Comparison of ENCODE assay signal across 28 cellular contexts in the genomic region with DNA sequence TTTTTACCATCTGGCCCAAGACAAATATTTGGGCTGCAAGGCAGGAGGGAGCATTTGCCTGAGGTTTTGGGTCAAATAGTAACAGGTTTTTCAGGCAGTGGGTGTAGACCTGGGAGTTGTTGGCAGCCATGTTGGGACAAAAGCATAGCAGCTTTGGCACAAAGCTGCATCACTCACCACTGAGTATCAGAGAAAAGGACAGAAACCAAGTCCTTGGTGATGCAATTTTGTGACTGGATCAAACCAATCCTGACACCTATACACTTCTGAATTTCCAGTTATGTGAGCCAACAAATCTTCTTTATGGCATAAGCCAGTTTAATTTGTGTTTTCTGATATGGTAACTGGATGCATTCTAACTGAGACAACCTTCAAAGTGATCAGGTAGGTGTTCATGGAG.
DNase-seq lines count a peak whose midpoint lies in the region; ATAC-seq and TF ChIP-seq lines count a peak whose summit lies in the region.
"Had no signal": no experiment of that assay in that cellular context is flagged by ENCODE, and none has a peak within 500 bp of the region (broad histone marks: within the 10 kb centered on the region; RNA-seq: fewer than 3 reads in every experiment).

No MANE protein-coding gene starts in this region.

- H3K36me3 ChIP-seq in PC-3 (ENCODE audit: low read depth, low read length) (no peaks in the 10 kb centered on the region), osteoblast (ENCODE audit: insufficient read depth, low read length) (no peaks in the 10 kb centered on the region), uterus (no peaks in the 10 kb centered on the region)
- H3K36me3 ChIP-seq: neural progenitor cell, Peyer's patch, vagina had no signal

- TF ChIP-seq CTCF in PC-3 (conservative IDR thresholded peaks at IDR 0.05; ENCODE audit: low read depth, low read length): no peak
- TF ChIP-seq CTCF in epithelial cell of esophagus (IDR thresholded peaks at IDR 0.05; ENCODE audit: insufficient read depth, low read depth, low read length, missing control alignments): no peak
- TF ChIP-seq CTCF in osteoblast (IDR thresholded peaks at IDR 0.05; ENCODE audit: extremely low read depth, low read depth, low read length): no peak
- no peak for TF ChIP-seq CTCF in uterus (IDR thresholded peaks at IDR 0.05)

- H3F3A ChIP-seq in PC-3 (ENCODE audit: low read length, unreplicated experiment): peaks cover 16% of the 10 kb centered on the region

- H3K9me3 Mint-ChIP-seq in activated CD8-positive, alpha-beta memory T cell treated with anti-CD3 and anti-CD28 coated beads, Interleukin-2, amount 10 ng/mL, durations not matched to agents 7 days and 5 days (ENCODE audit: low read depth): no peaks in the 10 kb centered on the region
- H3K9me3 Mint-ChIP-seq: activated naive CD8-positive, alpha-beta T cell treated with anti-CD3 and anti-CD28 coated beads, Interleukin-2, amount 10 ng/mL, durations not matched to agents 7 days and 5 days; activated T-cell treated with anti-CD3 and anti-CD28 coated beads, Interleukin-2, amount 50 U/mL, for 24 hours; CD4-positive, alpha-beta T cell; H9; memory B cell; neural progenitor cell; stimulated activated naive CD8-positive, alpha-beta T cell treated with anti-CD3 and anti-CD28 coated beads, Interleukin-15, Interleukin-2, amounts not matched to agents 100 ng/mL and 50 ng/mL, for 24 hours had no signal

- H3K27ac ChIP-seq in PC-3 (ENCODE audit: low read length): peak overlapping the region; percentile 15; the same call in 1 of the 2 replicates
- H3K27ac ChIP-seq in osteoblast (ENCODE audit: low read depth, low read length): peak overlapping the region; percentile 97
- H3K27ac ChIP-seq in uterus: no peak overlapping the region
- H3K27ac ChIP-seq: neural progenitor cell, Peyer's patch, vagina had no signal

- H3K4me2 ChIP-seq in PC-3 (ENCODE audit: low read length) (peak overlapping the region; percentile 10; the same call in 1 of the 2 replicates), osteoblast (ENCODE audit: insufficient read depth, low read length) (no peak overlapping the region)
- H3K4me2 ChIP-seq: neural progenitor cell had no signal

- intact Hi-C loops in PC-3 (cut with micrococcal nuclease): loop anchor here (5.0 kb wide), 1 partner anchor 296 kb away; no protein-coding TSS in a partner anchor
- intact Hi-C loops in uterus (cut with DNase I; ENCODE audit: low total_unique reads): no loop called here

- TSS peak; percentile 66 for BruUV-seq in PC-3 (replicated peaks; lab: Mats Ljungman, UMichigan)

- H3K9me2 ChIP-seq in PC-3 (replicated peaks; ENCODE audit: low read length): no peaks in the 10 kb centered on the region

- no peak for DNase-seq in activated CD8-positive, alpha-beta memory T cell treated with anti-CD3 and anti-CD28 coated beads, Interleukin-2, amount 10 ng/mL, durations not matched to agents 7 days and 5 days
- no peak for DNase-seq in activated CD8-positive, alpha-beta memory T cell treated with anti-CD3 and anti-CD28 coated beads, Interleukin-2, amount 50 U/mL, for 48 hours
- no peak for DNase-seq in PC-3
- DNase-seq in epithelial cell of esophagus (ENCODE audit: low read depth): peak; percentile 67
- no peak for DNase-seq in osteoblast (ENCODE audit: insufficient read length, low spot score, missing footprints)
- DNase-seq in uterus: no peak
- no peak for DNase-seq in AG20443 (ENCODE audit: low spot score)
- DNase-seq: activated CD4-positive, alpha-beta T cell treated with anti-CD3 and anti-CD28 coated beads for 36 hours; activated effector memory CD4-positive, alpha-beta T cell treated with anti-CD3 and anti-CD28 coated beads, Interleukin-2, amount 50 U/mL, for 16 hours; activated naive CD8-positive, alpha-beta T cell treated with anti-CD3 and anti-CD28 coated beads, Interleukin-2, amount 10 ng/mL, durations not matched to agents 7 days and 5 days; activated T-cell treated with anti-CD3 and anti-CD28 coated beads, Interleukin-2, amount 50 U/mL, for 24 hours; CD4-positive, alpha-beta T cell; central memory CD4-positive, alpha-beta T cell; H9; hypothalamus; NCI-H1417 treated with DMSO at 0.1 percent for 48 hours; NCI-H2081; NCI-H526 treated with DMSO at 0.1 percent for 48 hours; Peyer's patch; right cardiac atrium; SIG-M5; stimulated activated CD8-positive, alpha-beta memory T cell treated with anti-CD3 and anti-CD28 coated beads, Interleukin-4, amount 100 ng/mL, for 48 hours; T-helper 9 cell had no signal

- H3K27ac Mint-ChIP-seq in activated CD8-positive, alpha-beta memory T cell treated with anti-CD3 and anti-CD28 coated beads, Interleukin-2, amount 10 ng/mL, durations not matched to agents 7 days and 5 days: peak overlapping the region; percentile 92
- H3K27ac Mint-ChIP-seq: activated CD4-positive, alpha-beta T cell treated with anti-CD3 and anti-CD28 coated beads for 36 hours; activated T-cell treated with anti-CD3 and anti-CD28 coated beads, Interleukin-2, amount 50 U/mL, for 24 hours; CD4-positive, alpha-beta T cell; H9; memory B cell; neural progenitor cell had no signal

- H3K27me3 Mint-ChIP-seq in activated CD8-positive, alpha-beta memory T cell treated with anti-CD3 and anti-CD28 coated beads, Interleukin-2, amount 10 ng/mL, durations not matched to agents 7 days and 5 days: peaks cover 20% of the 10 kb centered on the region

- H3K4me3 ChIP-seq in PC-3 (ENCODE audit: low read length) (no peak overlapping the region), epithelial cell of esophagus (ENCODE audit: low read length) (no peak overlapping the region), osteoblast (ENCODE audit: insufficient read depth, low read length) (no peak overlapping the region), uterus (no peak overlapping the region)
- H3K4me3 ChIP-seq: neural progenitor cell, Peyer's patch, vagina had no signal

- peaks cover 59% of the 10 kb centered on the region for H3K4me1 Mint-ChIP-seq in activated CD8-positive, alpha-beta memory T cell treated with anti-CD3 and anti-CD28 coated beads, Interleukin-2, amount 10 ng/mL, durations not matched to agents 7 days and 5 days
- H3K4me1 Mint-ChIP-seq: memory B cell had no signal

- H3K4me1 ChIP-seq in PC-3 (ENCODE audit: insufficient read depth, low read length) (peaks cover 52% of the 10 kb centered on the region), osteoblast (ENCODE audit: insufficient read depth, low read length) (peaks cover 54% of the 10 kb centered on the region), uterus (no peaks in the 10 kb centered on the region)
- H3K4me1 ChIP-seq: neural progenitor cell, Peyer's patch had no signal

- H3K9ac ChIP-seq in PC-3 (ENCODE audit: low read length): no peak overlapping the region
- H3K9ac ChIP-seq: neural progenitor cell had no signal

- POLR2A ChIA-PET in PC-3 (lab: Charles Lee; ENCODE audit: unreplicated experiment): interaction anchor here (0.6 kb wide), 1 partner anchor 207 kb away, joined by 4 read pairs; no protein-coding TSS in a partner anchor

- H3K27me3 ChIP-seq in PC-3 (ENCODE audit: low read length) (no peaks in the 10 kb centered on the region), osteoblast (ENCODE audit: insufficient read depth, low read length) (no peaks in the 10 kb centered on the region), uterus (no peaks in the 10 kb centered on the region)
- H3K27me3 ChIP-seq: neural progenitor cell, Peyer's patch, vagina had no signal

- H3K9me3 ChIP-seq in PC-3 (ENCODE audit: low read length) (no peaks in the 10 kb centered on the region), osteoblast (ENCODE audit: low read depth, low read length) (no peaks in the 10 kb centered on the region), uterus (no peaks in the 10 kb centered on the region)
- H3K9me3 ChIP-seq: Peyer's patch, vagina had no signal

- H3K79me2 ChIP-seq in PC-3 (ENCODE audit: low read length) (no peaks in the 10 kb centered on the region), osteoblast (ENCODE audit: insufficient read depth, low read length) (no peaks in the 10 kb centered on the region)

- H3K36me3 Mint-ChIP-seq in activated CD8-positive, alpha-beta memory T cell treated with anti-CD3 and anti-CD28 coated beads, Interleukin-2, amount 10 ng/mL, durations not matched to agents 7 days and 5 days: peaks cover 30% of the 10 kb centered on the region
- H3K36me3 Mint-ChIP-seq: memory B cell, neural progenitor cell had no signal

- H2AFZ ChIP-seq in PC-3 (ENCODE audit: low read length) (peak overlapping the region; percentile 31; the same call in 1 of the 2 replicates), osteoblast (ENCODE audit: low read length) (no peak overlapping the region)
- H2AFZ ChIP-seq: neural progenitor cell had no signal

- H4K20me1 ChIP-seq in PC-3 (ENCODE audit: low read length): no peaks in the 10 kb centered on the region
- no peaks in the 10 kb centered on the region for H4K20me1 ChIP-seq in osteoblast (ENCODE audit: insufficient read depth, low read length)

- no peak for TF ChIP-seq POLR2A in uterus (IDR thresholded peaks at IDR 0.05)

- H3K4me3 Mint-ChIP-seq in activated CD8-positive, alpha-beta memory T cell treated with anti-CD3 and anti-CD28 coated beads, Interleukin-2, amount 10 ng/mL, durations not matched to agents 7 days and 5 days: no peak overlapping the region
- H3K4me3 Mint-ChIP-seq: activated CD4-positive, alpha-beta T cell treated with anti-CD3 and anti-CD28 coated beads for 36 hours; activated T-cell treated with anti-CD3 and anti-CD28 coated beads, Interleukin-2, amount 50 U/mL, for 24 hours; CD4-positive, alpha-beta T cell; H9; memory B cell; neural progenitor cell; stimulated activated naive CD8-positive, alpha-beta T cell treated with anti-CD3 and anti-CD28 coated beads, Interleukin-15, Interleukin-2, amounts not matched to agents 100 ng/mL and 50 ng/mL, for 24 hours had no signal

- CTCF ChIA-PET in activated CD8-positive, alpha-beta memory T cell treated with anti-CD3 and anti-CD28 coated beads, Interleukin-2, amount 10 ng/mL, durations not matched to agents 7 days and 5 days (lab: Charles Lee): no interaction called here
- CTCF ChIA-PET in PC-3 (lab: Charles Lee): interaction anchor here (0.6 kb wide), 1 partner anchor 32 kb away, joined by 3 read pairs; no protein-coding TSS in a partner anchor

- ATAC-seq in activated CD8-positive, alpha-beta memory T cell treated with anti-CD3 and anti-CD28 coated beads, Interleukin-2, amount 10 ng/mL, durations not matched to agents 7 days and 5 days: no peak
- ATAC-seq in PC-3 (no peak), GM18511 (IDR thresholded peaks at IDR 0.05; ENCODE audit: unreplicated experiment) (no peak)
- ATAC-seq: activated CD4-positive, alpha-beta T cell treated with anti-CD3 and anti-CD28 coated beads for 36 hours had no signal

Comparison
In these comparisons a context has a peak if more than half of its experiments do, and no peak if none do; other contexts are left out.
1. H3K27ac ChIP-seq: peak in PC-3 (single experiment) and osteoblast (single experiment); none in uterus (0 of 2).